Comparison of ENCODE assay signal across 10 cellular contexts in the genomic region with DNA sequence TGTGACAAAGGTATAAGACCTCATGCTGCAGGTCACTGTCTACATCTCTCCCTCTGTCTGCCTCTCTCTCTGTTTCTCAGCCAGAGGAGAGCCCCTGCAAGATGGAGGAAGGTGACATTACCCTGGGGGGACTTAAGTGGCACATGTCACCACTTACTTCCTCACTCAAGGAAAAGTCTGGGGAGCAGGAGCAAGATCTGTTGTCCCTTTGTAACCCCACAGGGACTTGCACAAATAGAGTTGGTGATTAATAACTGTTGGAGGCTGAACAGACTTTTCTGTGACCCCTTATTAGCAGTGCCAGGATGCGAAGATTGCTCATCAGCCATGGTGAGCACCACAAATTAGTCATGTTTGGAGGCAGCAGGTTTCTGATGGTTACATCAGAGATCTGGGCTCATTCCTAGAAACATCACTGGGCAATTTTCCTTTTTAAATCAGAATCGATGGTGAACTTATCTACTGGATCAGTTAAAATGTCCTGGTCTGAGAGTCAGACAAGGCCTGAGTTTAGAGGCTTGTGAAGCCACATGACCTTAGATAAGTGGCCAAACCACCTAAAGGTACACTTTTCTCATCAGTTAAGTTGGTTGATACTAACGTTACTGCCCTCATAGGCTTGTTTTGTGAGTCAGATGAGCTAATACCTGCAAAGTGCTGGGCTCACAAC.
DNase-seq lines count a peak whose midpoint lies in the region; ATAC-seq and TF ChIP-seq lines count a peak whose summit lies in the region.
"Had no signal": no experiment of that assay in that cellular context is flagged by ENCODE, and none has a peak within 500 bp of the region (broad histone marks: within the 10 kb centered on the region; RNA-seq: fewer than 3 reads in every experiment).

No MANE protein-coding gene starts in this region.

- no peaks in the 10 kb centered on the region for H3K79me2 ChIP-seq in PC-3 (ENCODE audit: low read length)

- H3K9me3 ChIP-seq in PC-3 (ENCODE audit: low read length), result no peaks in the 10 kb centered on the region
- H3K9me3 ChIP-seq: BLaER1 had no signal

- peaks cover 3% of the 10 kb centered on the region for H3K27me3 Mint-ChIP-seq in activated CD8-positive, alpha-beta T cell treated with anti-CD3 and anti-CD28 coated beads for 36 hours
- H3K27me3 Mint-ChIP-seq in activated CD8-positive, alpha-beta T cell treated with anti-CD3 and anti-CD28 coated beads, Interleukin-2, amount 10 ng/mL, durations not matched to agents 7 days and 5 days (ENCODE audit: low read depth), result peaks cover 4% of the 10 kb centered on the region

- H3K27ac Mint-ChIP-seq in activated CD8-positive, alpha-beta T cell treated with anti-CD3 and anti-CD28 coated beads for 36 hours, result peak overlapping the region; percentile 21
- H3K27ac Mint-ChIP-seq in activated CD8-positive, alpha-beta T cell treated with anti-CD3 and anti-CD28 coated beads, Interleukin-2, amount 10 ng/mL, durations not matched to agents 7 days and 5 days, result no peak overlapping the region
- H3K27ac Mint-ChIP-seq in stimulated activated effector memory CD8-positive, alpha-beta T cell treated with anti-CD3 and anti-CD28 coated beads, Interleukin-12 subunit alpha, Interleukin-12 subunit beta, amount 100 ng/mL, for 72 hours, result no peak overlapping the region

- peak overlapping the region; percentile 67 for H3K27ac ChIP-seq in PC-3 (ENCODE audit: low read length)
- H3K27ac ChIP-seq: BLaER1 had no signal

- no peak overlapping the region for H3K4me3 Mint-ChIP-seq in activated CD8-positive, alpha-beta T cell treated with anti-CD3 and anti-CD28 coated beads for 36 hours
- no peak overlapping the region for H3K4me3 Mint-ChIP-seq in activated CD8-positive, alpha-beta T cell treated with anti-CD3 and anti-CD28 coated beads, Interleukin-2, amount 10 ng/mL, durations not matched to agents 7 days and 5 days
- no peak overlapping the region for H3K4me3 Mint-ChIP-seq in stimulated activated effector memory CD8-positive, alpha-beta T cell treated with anti-CD3 and anti-CD28 coated beads, Interleukin-12 subunit alpha, Interleukin-12 subunit beta, amount 100 ng/mL, for 72 hours

- peak; percentile 83 for ATAC-seq in activated CD8-positive, alpha-beta T cell treated with anti-CD3 and anti-CD28 coated beads for 36 hours
- no peak for ATAC-seq in activated CD8-positive, alpha-beta T cell treated with anti-CD3 and anti-CD28 coated beads, Interleukin-2, amount 10 ng/mL, durations not matched to agents 7 days and 5 days
- ATAC-seq in PC-3, result peak; percentile 87
- ATAC-seq in stimulated activated effector memory CD8-positive, alpha-beta T cell treated with anti-CD3 and anti-CD28 coated beads, Interleukin-12 subunit alpha, Interleukin-12 subunit beta, amount 100 ng/mL, for 72 hours, result peak; percentile 97

- H2AFZ ChIP-seq in PC-3 (ENCODE audit: low read length), result peak overlapping the region; percentile 61

- POLR2A ChIA-PET in activated CD8-positive, alpha-beta T cell treated with anti-CD3 and anti-CD28 coated beads for 36 hours (lab: Charles Lee), result no interaction called here
- POLR2A ChIA-PET in activated CD8-positive, alpha-beta T cell treated with anti-CD3 and anti-CD28 coated beads, Interleukin-2, amount 10 ng/mL, durations not matched to agents 7 days and 5 days (lab: Charles Lee), result no interaction called here
- POLR2A ChIA-PET in PC-3 (lab: Charles Lee; ENCODE audit: unreplicated experiment), result no interaction called here

- no peaks in the 10 kb centered on the region for H3K36me3 Mint-ChIP-seq in activated CD8-positive, alpha-beta T cell treated with anti-CD3 and anti-CD28 coated beads for 36 hours (ENCODE audit: low read depth)
- no peaks in the 10 kb centered on the region for H3K36me3 Mint-ChIP-seq in activated CD8-positive, alpha-beta T cell treated with anti-CD3 and anti-CD28 coated beads, Interleukin-2, amount 10 ng/mL, durations not matched to agents 7 days and 5 days (ENCODE audit: low read depth)
- H3K36me3 Mint-ChIP-seq in stimulated activated effector memory CD8-positive, alpha-beta T cell treated with anti-CD3 and anti-CD28 coated beads, Interleukin-12 subunit alpha, Interleukin-12 subunit beta, amount 100 ng/mL, for 72 hours, result no peaks in the 10 kb centered on the region

- H3K4me1 Mint-ChIP-seq in activated CD8-positive, alpha-beta T cell treated with anti-CD3 and anti-CD28 coated beads for 36 hours (ENCODE audit: low read depth), result peaks cover 8% of the 10 kb centered on the region
- H3K4me1 Mint-ChIP-seq in activated CD8-positive, alpha-beta T cell treated with anti-CD3 and anti-CD28 coated beads, Interleukin-2, amount 10 ng/mL, durations not matched to agents 7 days and 5 days (ENCODE audit: low read depth), result no peaks in the 10 kb centered on the region
- H3K4me1 Mint-ChIP-seq in stimulated activated effector memory CD8-positive, alpha-beta T cell treated with anti-CD3 and anti-CD28 coated beads, Interleukin-12 subunit alpha, Interleukin-12 subunit beta, amount 100 ng/mL, for 72 hours, result peaks cover 12% of the 10 kb centered on the region

- CTCF ChIA-PET in activated CD8-positive, alpha-beta T cell treated with anti-CD3 and anti-CD28 coated beads for 36 hours (lab: Charles Lee), result no interaction called here
- CTCF ChIA-PET in activated CD8-positive, alpha-beta T cell treated with anti-CD3 and anti-CD28 coated beads, Interleukin-2, amount 10 ng/mL, durations not matched to agents 7 days and 5 days (lab: Charles Lee), result interaction anchor here (0.6 kb wide), 1 partner anchor 575 kb away, joined by 3 read pairs; no protein-coding TSS in a partner anchor
- CTCF ChIA-PET in PC-3 (lab: Charles Lee), result no interaction called here

- peaks cover 23% of the 10 kb centered on the region for H3K4me1 ChIP-seq in PC-3 (ENCODE audit: insufficient read depth, low read length)
- H3K4me1 ChIP-seq: BLaER1 had no signal

- H3F3A ChIP-seq in PC-3 (ENCODE audit: low read length, unreplicated experiment), result no peaks in the 10 kb centered on the region

- no peaks in the 10 kb centered on the region for H3K36me3 ChIP-seq in PC-3 (ENCODE audit: low read depth, low read length)
- H3K36me3 ChIP-seq: BLaER1 had no signal

- no peak overlapping the region for H3K9ac ChIP-seq in PC-3 (ENCODE audit: low read length)
- H3K9ac ChIP-seq: BLaER1 had no signal

- H3K4me3 ChIP-seq in PC-3 (ENCODE audit: low read length) (no peak overlapping the region), epithelial cell of proximal tubule (ENCODE audit: low read depth, low read length) (no peak overlapping the region)
- H3K4me3 ChIP-seq: BLaER1 had no signal

- H3K4me2 ChIP-seq in PC-3 (ENCODE audit: low read length), result peak overlapping the region; percentile 65
- H3K4me2 ChIP-seq: BLaER1 had no signal

- no peaks in the 10 kb centered on the region for H3K9me2 ChIP-seq in PC-3 (replicated peaks; ENCODE audit: low read length)

- H3K27me3 ChIP-seq in PC-3 (ENCODE audit: low read length), result no peaks in the 10 kb centered on the region
- H3K27me3 ChIP-seq: BLaER1 had no signal

- peak; percentile 41 for DNase-seq in activated CD8-positive, alpha-beta T cell treated with anti-CD3 and anti-CD28 coated beads for 36 hours
- no peak for DNase-seq in activated CD8-positive, alpha-beta T cell treated with anti-CD3 and anti-CD28 coated beads, Interleukin-2, amount 10 ng/mL, durations not matched to agents 7 days and 5 days
- DNase-seq in PC-3, result peak; percentile 88
- DNase-seq in epithelial cell of proximal tubule (ENCODE audit: low read depth), result peak; percentile 22
- peak in 1 of 2 donors; percentile 51 for DNase-seq in stimulated activated effector memory CD8-positive, alpha-beta T cell treated with anti-CD3 and anti-CD28 coated beads, Interleukin-12 subunit alpha, Interleukin-12 subunit beta, amount 100 ng/mL, for 72 hours (ENCODE audit: low spot score in 2 of 2)
- DNase-seq in COLO829 (ENCODE audit: low spot score), result no peak
- DNase-seq in NCI-H2107 treated with DMSO at 0.1 percent for 48 hours (lab: John Stamatoyannopoulos, UW; ENCODE audit: unreplicated experiment), result no peak
- no peak for DNase-seq in DMS79 (lab: John Stamatoyannopoulos, UW)
- DNase-seq: kidney had no signal

- H3K9me3 Mint-ChIP-seq in activated CD8-positive, alpha-beta T cell treated with anti-CD3 and anti-CD28 coated beads for 36 hours, result no peaks in the 10 kb centered on the region
- H3K9me3 Mint-ChIP-seq in activated CD8-positive, alpha-beta T cell treated with anti-CD3 and anti-CD28 coated beads, Interleukin-2, amount 10 ng/mL, durations not matched to agents 7 days and 5 days (ENCODE audit: insufficient read depth), result no peaks in the 10 kb centered on the region
- no peaks in the 10 kb centered on the region for H3K9me3 Mint-ChIP-seq in stimulated activated effector memory CD8-positive, alpha-beta T cell treated with anti-CD3 and anti-CD28 coated beads, Interleukin-12 subunit alpha, Interleukin-12 subunit beta, amount 100 ng/mL, for 72 hours

- BruUV-seq in PC-3 (replicated peaks; lab: Mats Ljungman, UMichigan), result no TSS peak

- TF ChIP-seq CTCF in activated CD8-positive, alpha-beta T cell treated with anti-CD3 and anti-CD28 coated beads for 36 hours (IDR thresholded peaks at IDR 0.05), result no peak
- no peak for TF ChIP-seq CTCF in PC-3 (conservative IDR thresholded peaks at IDR 0.05; ENCODE audit: low read depth, low read length)
- TF ChIP-seq CTCF in epithelial cell of proximal tubule (conservative IDR thresholded peaks at IDR 0.05; ENCODE audit: low read depth, low read length), result no peak

- no peaks in the 10 kb centered on the region for H4K20me1 ChIP-seq in PC-3 (ENCODE audit: low read length)
- H4K20me1 ChIP-seq: BLaER1 had no signal

- intact Hi-C loops in activated CD8-positive, alpha-beta T cell treated with anti-CD3 and anti-CD28 coated beads for 36 hours (cut with micrococcal nuclease), result no loop called here
- intact Hi-C loops in PC-3 (cut with micrococcal nuclease), result no loop called here

Comparison
In these comparisons a context has a peak if more than half of its experiments do, and no peak if none do; other contexts are left out.
1. DNase-seq: peak in activated CD8-positive, alpha-beta T cell treated with anti-CD3 and anti-CD28 coated beads for 36 hours (single experiment), PC-3 (single experiment) and epithelial cell of proximal tubule (single experiment); none in activated CD8-positive, alpha-beta T cell treated with anti-CD3 and anti-CD28 coated beads, Interleukin-2, amount 10 ng/mL, durations not matched to agents 7 days and 5 days (single experiment), COLO829 (single experiment), NCI-H2107 treated with DMSO at 0.1 percent for 48 hours (single experiment) and DMS79 (single experiment).